8 cellular contexts compared by ENCODE assay signal in genomic region chr20:43658068-43658722, GRCh38. TPM values are rescaled to one million over a fixed set of nuclear protein-coding genes. Genes with fewer than 3 reads are reported as not detected.
A peak's percentile ranks its signal among the peaks of the same experiment; 100 is the strongest.
DNase-seq lines count a peak whose midpoint lies in the region; ATAC-seq and TF ChIP-seq lines count a peak whose summit lies in the region.

No MANE protein-coding gene starts in this region.

- intact Hi-C loops in prostate gland (cut with DNase I), result no loop called here

- H3K27me3 ChIP-seq in DOHH2 (ENCODE audit: control insufficient read depth, low read length), result no peaks in the 10 kb centered on the region
- no peaks in the 10 kb centered on the region for H3K27me3 ChIP-seq in esophagus (ENCODE audit: control insufficient read depth in 1 of 2, insufficient read depth in 2 of 2, low read length in 2 of 2)
- no peaks in the 10 kb centered on the region for H3K27me3 ChIP-seq in prostate gland (replicated peaks; ENCODE audit: insufficient read depth)

- H3K36me3 ChIP-seq in DOHH2 (ENCODE audit: control insufficient read depth, low read length) (no peaks in the 10 kb centered on the region), esophagus (ENCODE audit: control insufficient read depth in 2 of 2, insufficient read depth in 2 of 2, low read length in 1 of 2) (no peaks in the 10 kb centered on the region), prostate gland (no peaks in the 10 kb centered on the region)

- peak overlapping the region; percentile 38 for H3K27ac ChIP-seq in DOHH2 (ENCODE audit: low read depth, low read length)
- H3K27ac ChIP-seq in VCaP, result peak overlapping the region; percentile 85
- peak overlapping the region; percentile 60 to 74 for H3K27ac ChIP-seq in esophagus (ENCODE audit: low read depth in 2 of 2, low read length in 1 of 2)
- H3K27ac ChIP-seq in prostate gland, result peak overlapping the region in 1 of 2 donors; percentile 74

- TF ChIP-seq POLR2A in prostate gland (IDR thresholded peaks at IDR 0.05), result no peak

- H3K9me3 ChIP-seq in DOHH2 (ENCODE audit: control insufficient read depth, insufficient read depth, low read length) (no peaks in the 10 kb centered on the region), esophagus (ENCODE audit: control insufficient read depth in 2 of 2, insufficient read depth in 1 of 2, low read depth in 1 of 2, low read length in 1 of 2) (no peaks in the 10 kb centered on the region), prostate gland (no peaks in the 10 kb centered on the region)

- TF ChIP-seq CTCF in DOHH2 (IDR thresholded peaks at IDR 0.05; ENCODE audit: low read depth, low read length, poor library complexity, severe bottlenecking), result no peak
- TF ChIP-seq CTCF in VCaP (conservative IDR thresholded peaks at IDR 0.05), result no peak; the same call in 1 of the 2 replicates
- no peak for TF ChIP-seq CTCF in prostate gland (IDR thresholded peaks at IDR 0.05)

- H3K79me2 ChIP-seq in DOHH2 (ENCODE audit: control insufficient read depth, low read length), result peaks cover 14% of the 10 kb centered on the region

- peak overlapping the region; percentile 74 for H3K4me3 ChIP-seq in DOHH2 (ENCODE audit: low read length)
- H3K4me3 ChIP-seq in esophagus (ENCODE audit: low read depth in 1 of 2, low read length in 2 of 2), result peak overlapping the region; percentile 60 to 68
- peak overlapping the region; percentile 51 to 55 for H3K4me3 ChIP-seq in prostate gland

- DNase-seq in prostate gland (ENCODE audit: low spot score), result no peak
- no peak for DNase-seq in NCI-H1105 treated with DMSO at 0.1 percent for 48 hours (lab: John Stamatoyannopoulos, UW)
- no peak for DNase-seq in NCI-H2196 (lab: John Stamatoyannopoulos, UW; ENCODE audit: unreplicated experiment)

- peak overlapping the region; percentile 81 for H3K4me2 ChIP-seq in DOHH2 (ENCODE audit: low read length)

- H4K20me1 ChIP-seq in DOHH2 (ENCODE audit: control insufficient read depth, insufficient read depth, low read depth, low read length), result no peaks in the 10 kb centered on the region

- no peaks in the 10 kb centered on the region for H3F3A ChIP-seq in DOHH2 (ENCODE audit: control insufficient read depth, insufficient read depth)

- peaks cover 21% of the 10 kb centered on the region for H3K4me1 ChIP-seq in DOHH2 (ENCODE audit: control insufficient read depth, low read length)
- no peaks in the 10 kb centered on the region for H3K4me1 ChIP-seq in esophagus (ENCODE audit: control insufficient read depth in 2 of 2, insufficient read depth in 2 of 2, low read length in 1 of 2)
- no peaks in the 10 kb centered on the region for H3K4me1 ChIP-seq in prostate gland (replicated peaks)

- no peaks in the 10 kb centered on the region for H3K9me2 ChIP-seq in DOHH2 (replicated peaks; ENCODE audit: control insufficient read depth, low read length)

- peak; percentile 2 for ATAC-seq in HG03025 (IDR thresholded peaks at IDR 0.05; ENCODE audit: low FRiP score, unreplicated experiment)
- ATAC-seq in GM21390 (IDR thresholded peaks at IDR 0.05; ENCODE audit: unreplicated experiment), result no peak

- WGBS in esophagus, 2 donors, result 70 to 71% methylated on average over 11 of the region's 11 CpGs
- 69% methylated on average over 11 of the region's 11 CpGs for WGBS in prostate gland

RNA-seq across cellular contexts. Expression of gene MYBL2, which starts 8.7 kb away (rescaled TPM):
- 10 to 100 TPM in 1 of 2 donors, 1 to 10 TPM in 1; 9.3 to 11.6 TPM for polyA plus RNA-seq in esophagus
- total RNA-seq in prostate gland, result 10 to 100 TPM in 1 of 2 donors, under 1 TPM in 1; 0.36 to 11.6 TPM
